18 cellular contexts compared by ENCODE assay signal in genomic region chr4:89072921-89073320, GRCh38. TPM values are rescaled to one million over a fixed set of nuclear protein-coding genes. Genes with fewer than 3 reads are reported as not detected.
DNase-seq lines count a peak whose midpoint lies in the region; ATAC-seq and TF ChIP-seq lines count a peak whose summit lies in the region.
"Had no signal": no experiment of that assay in that cellular context is flagged by ENCODE, and none has a peak within 500 bp of the region (broad histone marks: within the 10 kb centered on the region; RNA-seq: fewer than 3 reads in every experiment).

No MANE protein-coding gene starts in this region.

- no peak for TF ChIP-seq POLR2A in spleen (IDR thresholded peaks at IDR 0.05)

- H3K9me3 ChIP-seq in lower lobe of right lung (no peaks in the 10 kb centered on the region), HAP-1 (no peaks in the 10 kb centered on the region), spleen (peaks cover 0 to 13% (median 6%) of the 10 kb centered on the region in 8 donors)

- TF ChIP-seq CTCF in fibroblast of villous mesenchyme (IDR thresholded peaks at IDR 0.05; ENCODE audit: insufficient read depth, low read depth, low read length) (no peak), lower lobe of right lung (IDR thresholded peaks at IDR 0.05) (no peak), spleen (IDR thresholded peaks at IDR 0.05 in 8 of 11, conservative IDR thresholded peaks at IDR 0.05 in 3 of 11) (no peak)

- H3K36me3 ChIP-seq in lower lobe of right lung (no peaks in the 10 kb centered on the region), HAP-1 (replicated peaks) (no peaks in the 10 kb centered on the region), spleen (no peaks in the 10 kb centered on the region)

- H3K4me1 ChIP-seq in lower lobe of right lung (no peaks in the 10 kb centered on the region), HAP-1 (no peaks in the 10 kb centered on the region), spleen (no peaks in the 10 kb centered on the region)

- WGBS in spleen, 5 donors: 80 to 98% (median 90%) methylated on average over 1 of the region's 1 CpG

- intact Hi-C loops in lower lobe of right lung (cut with DNase I): no loop called here
- intact Hi-C loops in spleen (cut with DNase I; ENCODE audit: low total_unique reads): no loop called here

- in situ Hi-C loops in HAP-1 (cut with MboI; ENCODE audit: low sequenced_read_pairs): no loop called here

- no peak overlapping the region for H3K27ac ChIP-seq in lower lobe of right lung
- no peak overlapping the region for H3K27ac ChIP-seq in spleen
- H3K27ac ChIP-seq: KMS-11 had no signal

- H3K4me3 ChIP-seq in fibroblast of villous mesenchyme (ENCODE audit: low read depth, low read length): no peak overlapping the region
- no peak overlapping the region for H3K4me3 ChIP-seq in lower lobe of right lung
- no peak overlapping the region for H3K4me3 ChIP-seq in HAP-1
- H3K4me3 ChIP-seq in spleen: no peak overlapping the region

- peak; percentile 67 for DNase-seq in NCI-H2171 treated with DMSO at 0.1 percent for 48 hours (lab: John Stamatoyannopoulos, UW)
- no peak for DNase-seq in NCI-H2171 (lab: John Stamatoyannopoulos, UW)
- peak; percentile 36 for DNase-seq in NCI-H510A treated with DMSO at 0.1 percent for 48 hours (lab: John Stamatoyannopoulos, UW)
- DNase-seq in fibroblast of villous mesenchyme (ENCODE audit: low read depth): peak; percentile 8
- DNase-seq in lower lobe of right lung: no peak
- DNase-seq in HAP-1 (ENCODE audit: low spot score in 2 of 2): no peak
- no peak for DNase-seq in spleen
- DNase-seq: AML-193, DMS79, HFFc6, MV-4-11, NCI-H1417 treated with DMSO at 0.1 percent for 48 hours, NCI-H2107, NCI-H774, SIG-M5, T-cell had no signal

- no peak for ATAC-seq in lower lobe of right lung
- ATAC-seq: SK-N-SH treated with all-trans-retinoic acid at 6 μM for 48 hours, T-cell had no signal

- H3K27me3 ChIP-seq in lower lobe of right lung (ENCODE audit: low read depth) (no peaks in the 10 kb centered on the region), HAP-1 (ENCODE audit: low read depth) (no peaks in the 10 kb centered on the region), spleen (replicated peaks in 1 of 7) (no peaks in the 10 kb centered on the region)

RNA-seq across cellular contexts. Expression of gene FAM13A, which starts 15.9 kb away (rescaled TPM):
- total RNA-seq in fibroblast of villous mesenchyme (16.1 and 34.1 TPM in 2 replicates), lower lobe of right lung (39.1 TPM), spleen (10 to 100 TPM; 13.5 to 24.9 (median 23.1) TPM)
- 1 to 10 TPM; 2.7 to 2.9 (median 2.7) TPM for polyA plus RNA-seq in spleen

RNA-seq across cellular contexts. Expression of gene TIGD2, which starts 38.4 kb away (rescaled TPM):
- total RNA-seq in fibroblast of villous mesenchyme: 12.2 and 12.5 TPM in 2 replicates
- total RNA-seq in lower lobe of right lung: 6.8 TPM
- total RNA-seq in spleen: 1 to 10 TPM; 3.2 to 8.0 (median 6.7) TPM
- 1 to 10 TPM; 2.2 to 3.0 (median 2.8) TPM for polyA plus RNA-seq in spleen

Comparison
In these comparisons a context has a peak if more than half of its experiments do, and no peak if none do; other contexts are left out.
1. DNase-seq: peak in NCI-H2171 treated with DMSO at 0.1 percent for 48 hours (single experiment), NCI-H510A treated with DMSO at 0.1 percent for 48 hours (single experiment) and fibroblast of villous mesenchyme (single experiment); none in NCI-H2171 (single experiment), lower lobe of right lung (single experiment), HAP-1 (0 of 2) and spleen (single experiment).